11 cellular contexts compared by ENCODE assay signal in genomic region chr20:52212943-52213342, GRCh38.
"Had no signal": no experiment of that assay in that cellular context is flagged by ENCODE, and none has a peak within 500 bp of the region (broad histone marks: within the 10 kb centered on the region; RNA-seq: fewer than 3 reads in every experiment).

No MANE protein-coding gene starts in this region.

- H3K36me3 ChIP-seq: HAP-1 had no signal

- DNase-seq: GM23248, GOT3, H7, H9, HCEC 1CT, HFFc6 had no signal

- H3K9me3 ChIP-seq: HAP-1 had no signal

- H3K27ac ChIP-seq: GM23248 had no signal

- H3K4me2 ChIP-seq: GM23338 had no signal

- ATAC-seq: GM23338, HCT116 had no signal

- H3K9ac ChIP-seq: GM23248 had no signal

- H2AFZ ChIP-seq: GM23248, GM23338 had no signal

- H3K4me3 ChIP-seq: GM23248, GM23338, HAP-1 had no signal

- FAIRE-seq: H1, H54 had no signal
